ENCODE assay signal across 1 cellular context in genomic region chr17:43403846-43404245, GRCh38.
TF ChIP-seq lines count a peak whose summit lies in the region.

No MANE protein-coding gene starts in this region.

TF ChIP-seq in K562, 482 proteins besides CTCF, POLR2A, EP300 and RAD21 (continued from another document and continues in another):
- TF ChIP-seq ARID3A (IDR thresholded peaks at IDR 0.05; ENCODE audit: borderline replicate concordance, low read depth, low read length) (no peak), SMARCE1 (IDR thresholded peaks at IDR 0.05) (peak; percentile 69; the same call in 1 of the 2 replicates), TCF15 (CRISPR knock-in tag; IDR thresholded peaks at IDR 0.05) (no peak), ASH1L (IDR thresholded peaks at IDR 0.05; ENCODE audit: borderline replicate concordance, low read depth, partially characterized antibody) (no peak), ZNF507 (tag; conservative IDR thresholded peaks at IDR 0.05) (no peak), SMARCA4 (IDR thresholded peaks at IDR 0.05) (peak; percentile 76; the same call in 1 of the 2 replicates), ZNF263 (CRISPR knock-in tag; IDR thresholded peaks at IDR 0.05; ENCODE audit: borderline replicate concordance) (no peak), FOXJ2 (tag; IDR thresholded peaks at IDR 0.05) (no peak), ZC3H11A (IDR thresholded peaks at IDR 0.05; ENCODE audit: low read depth, low read length) (no peak), SIX5 (IDR thresholded peaks at IDR 0.05; ENCODE audit: borderline replicate concordance in 1 of 2, insufficient read depth in 1 of 2, low read depth in 1 of 2, low read length in 2 of 2) (no peak), BCOR (IDR thresholded peaks at IDR 0.05) (peak; percentile 55; the same call in 1 of the 2 replicates), THRA (IDR thresholded peaks at IDR 0.05) (no peak), BHLHE40 (IDR thresholded peaks at IDR 0.05; ENCODE audit: low read length) (peak; percentile 65), HEY1 (CRISPR knock-in tag; IDR thresholded peaks at IDR 0.05; ENCODE audit: borderline replicate concordance) (no peak), ZNF77 (CRISPR knock-in tag; IDR thresholded peaks at IDR 0.05) (no peak), HDAC1 (IDR thresholded peaks at IDR 0.05) (peak in 1 of 2 experiments; percentile 96; a peak in 2 of 4 replicates), PPARD (CRISPR knock-in tag; IDR thresholded peaks at IDR 0.05) (no peak), SLC30A9 (CRISPR knock-in tag; IDR thresholded peaks at IDR 0.05) (no peak), MYC (IDR thresholded peaks at IDR 0.05; ENCODE audit: low read depth, low read length) (peak; percentile 90), MYC (CRISPR knock-in tag; IDR thresholded peaks at IDR 0.05; ENCODE audit: borderline replicate concordance, low read depth) (peak; percentile 21; the same call in 1 of the 2 replicates), IRF9 (tag; IDR thresholded peaks at IDR 0.05) (no peak), ZNF146 (CRISPR knock-in tag; IDR thresholded peaks at IDR 0.05; ENCODE audit: unreplicated experiment) (no peak), BCLAF1 (IDR thresholded peaks at IDR 0.05; ENCODE audit: borderline replicate concordance in 1 of 2, control insufficient read depth in 1 of 2, low read depth in 2 of 2, low read length in 1 of 2) (no peak), MCM3 (IDR thresholded peaks at IDR 0.05) (no peak), MTA1 (IDR thresholded peaks at IDR 0.05; ENCODE audit: borderline replicate concordance) (no peak), PHF21A (IDR thresholded peaks at IDR 0.05; ENCODE audit: borderline replicate concordance, low read depth) (peak; percentile 98), CC2D1A (IDR thresholded peaks at IDR 0.05) (peak; percentile 59; the same call in 1 of the 2 replicates), ILF3 (IDR thresholded peaks at IDR 0.05; ENCODE audit: borderline replicate concordance) (no peak), BCL6 (CRISPR knock-in tag; IDR thresholded peaks at IDR 0.05) (no peak), HES1 (IDR thresholded peaks at IDR 0.05; ENCODE audit: low read depth) (peak; percentile 73), TEAD1 (CRISPR knock-in tag; IDR thresholded peaks at IDR 0.05) (peak in 1 of 2 experiments; percentile 65; a peak in 1 of 4 replicates), CEBPG (CRISPR knock-in tag; IDR thresholded peaks at IDR 0.05) (no peak), CEBPG (tag; conservative IDR thresholded peaks at IDR 0.05 in 1 of 2, IDR thresholded peaks at IDR 0.05 in 1 of 2) (no peak), ETV1 (tag; conservative IDR thresholded peaks at IDR 0.05; ENCODE audit: low read depth) (peak; percentile 84), TAF9B (IDR thresholded peaks at IDR 0.05; ENCODE audit: partially characterized antibody) (no peak), E4F1 (CRISPR knock-in tag; IDR thresholded peaks at IDR 0.05; ENCODE audit: borderline replicate concordance) (no peak), ZNF778 (CRISPR knock-in tag; IDR thresholded peaks at IDR 0.05) (no peak), ZNF764 (CRISPR knock-in tag; IDR thresholded peaks at IDR 0.05; ENCODE audit: low read depth) (no peak), BRF1 (IDR thresholded peaks at IDR 0.05; ENCODE audit: borderline replicate concordance, extremely low read depth, insufficient read length) (no peak), ZBTB49 (CRISPR knock-in tag; IDR thresholded peaks at IDR 0.05; ENCODE audit: borderline replicate concordance) (no peak)
- TF ChIP-seq, protein P1, sequence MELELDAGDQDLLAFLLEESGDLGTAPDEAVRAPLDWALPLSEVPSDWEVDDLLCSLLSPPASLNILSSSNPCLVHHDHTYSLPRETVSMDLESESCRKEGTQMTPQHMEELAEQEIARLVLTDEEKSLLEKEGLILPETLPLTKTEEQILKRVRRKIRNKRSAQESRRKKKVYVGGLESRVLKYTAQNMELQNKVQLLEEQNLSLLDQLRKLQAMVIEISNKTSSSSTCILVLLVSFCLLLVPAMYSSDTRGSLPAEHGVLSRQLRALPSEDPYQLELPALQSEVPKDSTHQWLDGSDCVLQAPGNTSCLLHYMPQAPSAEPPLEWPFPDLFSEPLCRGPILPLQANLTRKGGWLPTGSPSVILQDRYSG (tag; conservative IDR thresholded peaks at IDR 0.05; ENCODE audit: low read depth) = no peak
- TF ChIP-seq, protein P2, sequence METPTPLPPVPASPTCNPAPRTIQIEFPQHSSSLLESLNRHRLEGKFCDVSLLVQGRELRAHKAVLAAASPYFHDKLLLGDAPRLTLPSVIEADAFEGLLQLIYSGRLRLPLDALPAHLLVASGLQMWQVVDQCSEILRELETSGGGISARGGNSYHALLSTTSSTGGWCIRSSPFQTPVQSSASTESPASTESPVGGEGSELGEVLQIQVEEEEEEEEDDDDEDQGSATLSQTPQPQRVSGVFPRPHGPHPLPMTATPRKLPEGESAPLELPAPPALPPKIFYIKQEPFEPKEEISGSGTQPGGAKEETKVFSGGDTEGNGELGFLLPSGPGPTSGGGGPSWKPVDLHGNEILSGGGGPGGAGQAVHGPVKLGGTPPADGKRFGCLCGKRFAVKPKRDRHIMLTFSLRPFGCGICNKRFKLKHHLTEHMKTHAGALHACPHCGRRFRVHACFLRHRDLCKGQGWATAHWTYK (CRISPR knock-in tag; IDR thresholded peaks at IDR 0.05) = no peak
- TF ChIP-seq, protein P3, sequence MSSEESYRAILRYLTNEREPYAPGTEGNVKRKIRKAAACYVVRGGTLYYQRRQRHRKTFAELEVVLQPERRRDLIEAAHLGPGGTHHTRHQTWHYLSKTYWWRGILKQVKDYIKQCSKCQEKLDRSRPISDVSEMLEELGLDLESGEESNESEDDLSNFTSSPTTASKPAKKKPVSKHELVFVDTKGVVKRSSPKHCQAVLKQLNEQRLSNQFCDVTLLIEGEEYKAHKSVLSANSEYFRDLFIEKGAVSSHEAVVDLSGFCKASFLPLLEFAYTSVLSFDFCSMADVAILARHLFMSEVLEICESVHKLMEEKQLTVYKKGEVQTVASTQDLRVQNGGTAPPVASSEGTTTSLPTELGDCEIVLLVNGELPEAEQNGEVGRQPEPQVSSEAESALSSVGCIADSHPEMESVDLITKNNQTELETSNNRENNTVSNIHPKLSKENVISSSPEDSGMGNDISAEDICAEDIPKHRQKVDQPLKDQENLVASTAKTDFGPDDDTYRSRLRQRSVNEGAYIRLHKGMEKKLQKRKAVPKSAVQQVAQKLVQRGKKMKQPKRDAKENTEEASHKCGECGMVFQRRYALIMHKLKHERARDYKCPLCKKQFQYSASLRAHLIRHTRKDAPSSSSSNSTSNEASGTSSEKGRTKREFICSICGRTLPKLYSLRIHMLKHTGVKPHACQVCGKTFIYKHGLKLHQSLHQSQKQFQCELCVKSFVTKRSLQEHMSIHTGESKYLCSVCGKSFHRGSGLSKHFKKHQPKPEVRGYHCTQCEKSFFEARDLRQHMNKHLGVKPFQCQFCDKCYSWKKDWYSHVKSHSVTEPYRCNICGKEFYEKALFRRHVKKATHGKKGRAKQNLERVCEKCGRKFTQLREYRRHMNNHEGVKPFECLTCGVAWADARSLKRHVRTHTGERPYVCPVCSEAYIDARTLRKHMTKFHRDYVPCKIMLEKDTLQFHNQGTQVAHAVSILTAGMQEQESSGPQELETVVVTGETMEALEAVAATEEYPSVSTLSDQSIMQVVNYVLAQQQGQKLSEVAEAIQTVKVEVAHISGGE (CRISPR knock-in tag; IDR thresholded peaks at IDR 0.05) = peak in 1 of 3 experiments; percentile 78; a peak in 2 of 6 replicates
